ENCODE assay signal across 34 cellular contexts in genomic region chr2:22850310-22850709, GRCh38.
"Had no signal": no experiment of that assay in that cellular context is flagged by ENCODE, and none has a peak within 500 bp of the region (broad histone marks: within the 10 kb centered on the region; RNA-seq: fewer than 3 reads in every experiment).

No MANE protein-coding gene starts in this region.

- H3K4me1 ChIP-seq: adrenal gland, ascending aorta, body of pancreas, breast epithelium had no signal

- H3K27me3 ChIP-seq: adrenal gland, ascending aorta, body of pancreas, brain microvascular endothelial cell, breast epithelium, cardiac muscle cell had no signal

- FAIRE-seq: astrocyte, bronchial epithelial cell had no signal

- H3K9me3 ChIP-seq: adrenal gland, ascending aorta, body of pancreas, breast epithelium had no signal

- DNase-seq: activated effector memory CD4-positive, alpha-beta T cell treated with anti-CD3 and anti-CD28 coated beads, Interleukin-2, amount 50 U/mL, for 16 hours; activated effector memory CD4-positive, alpha-beta T cell treated with Interleukin-2 at 50 U/mL for 16 hours; activated gamma-delta T cell; activated gamma-delta T cell treated with Interleukin-2 at 50 U/mL for 16 hours; activated naive CD4-positive, alpha-beta T cell; activated naive CD4-positive, alpha-beta T cell treated with anti-CD3 and anti-CD28 coated beads for 36 hours; activated naive CD4-positive, alpha-beta T cell treated with anti-CD3 and anti-CD28 coated beads, Interleukin-2, amount 10 ng/mL, durations not matched to agents 7 days and 5 days; activated naive CD4-positive, alpha-beta T cell treated with anti-CD3 and anti-CD28 coated beads, Interleukin-2, amount 50 U/mL, for 16 hours; activated naive CD4-positive, alpha-beta T cell treated with Interleukin-2 at 50 U/mL for 16 hours; activated naive CD8-positive, alpha-beta T cell treated with anti-CD3 and anti-CD28 coated beads for 36 hours; activated naive CD8-positive, alpha-beta T cell treated with anti-CD3 and anti-CD28 coated beads, Interleukin-2, amount 10 ng/mL, durations not matched to agents 7 days and 5 days; activated naive CD8-positive, alpha-beta T cell treated with anti-CD3 and anti-CD28 coated beads, Interleukin-2, amount 50 U/mL, for 24 hours; activated T-cell treated with anti-CD3 and anti-CD28 coated beads, Interleukin-2, amount 50 U/mL, for 1 hour; activated T-cell treated with anti-CD3 and anti-CD28 coated beads, Interleukin-2, amount 50 U/mL, for 24 hours; activated T-cell treated with anti-CD3 and anti-CD28 coated beads, Interleukin-2, amount 50 U/mL, for 4 hours; activated T-cell treated with anti-CD3 and anti-CD28 coated beads, Interleukin-2, amount 50 U/mL, for 48 hours; activated T-cell treated with anti-CD3 and anti-CD28 coated beads, Interleukin-2, amount 50 U/mL, for 72 hours; adrenal gland; amniotic stem cell; amygdala; anterior cingulate cortex; aorta; body of pancreas; brain microvascular endothelial cell; caudate nucleus; central memory CD4-positive, alpha-beta T cell; cerebellar nuclear complex had no signal

- H3K27ac ChIP-seq: adrenal gland, ascending aorta, body of pancreas, brain microvascular endothelial cell, breast epithelium, cardiac muscle cell had no signal

- ATAC-seq: activated naive CD4-positive, alpha-beta T cell treated with anti-CD3 and anti-CD28 coated beads, Interleukin-2, amount 50 U/mL, for 72 hours; activated naive CD8-positive, alpha-beta T cell treated with anti-CD3 and anti-CD28 coated beads, Interleukin-2, amount 50 U/mL, for 24 hours; activated T-cell treated with anti-CD3 and anti-CD28 coated beads, Interleukin-2, amount 50 U/mL, for 4 hours; activated T-cell treated with anti-CD3 and anti-CD28 coated beads, Interleukin-2, amount 50 U/mL, for 72 hours; activated T-helper 17 cell treated with anti-CD3 and anti-CD28 coated beads, Interleukin-2, amount 50 U/mL, for 72 hours; body of pancreas had no signal

- H3K36me3 ChIP-seq: adrenal gland, ascending aorta, brain microvascular endothelial cell, breast epithelium, cardiac muscle cell had no signal

- H3K4me3 ChIP-seq: adrenal gland, ascending aorta, body of pancreas, breast epithelium, cardiac muscle cell had no signal
